In the genomic region with DNA sequence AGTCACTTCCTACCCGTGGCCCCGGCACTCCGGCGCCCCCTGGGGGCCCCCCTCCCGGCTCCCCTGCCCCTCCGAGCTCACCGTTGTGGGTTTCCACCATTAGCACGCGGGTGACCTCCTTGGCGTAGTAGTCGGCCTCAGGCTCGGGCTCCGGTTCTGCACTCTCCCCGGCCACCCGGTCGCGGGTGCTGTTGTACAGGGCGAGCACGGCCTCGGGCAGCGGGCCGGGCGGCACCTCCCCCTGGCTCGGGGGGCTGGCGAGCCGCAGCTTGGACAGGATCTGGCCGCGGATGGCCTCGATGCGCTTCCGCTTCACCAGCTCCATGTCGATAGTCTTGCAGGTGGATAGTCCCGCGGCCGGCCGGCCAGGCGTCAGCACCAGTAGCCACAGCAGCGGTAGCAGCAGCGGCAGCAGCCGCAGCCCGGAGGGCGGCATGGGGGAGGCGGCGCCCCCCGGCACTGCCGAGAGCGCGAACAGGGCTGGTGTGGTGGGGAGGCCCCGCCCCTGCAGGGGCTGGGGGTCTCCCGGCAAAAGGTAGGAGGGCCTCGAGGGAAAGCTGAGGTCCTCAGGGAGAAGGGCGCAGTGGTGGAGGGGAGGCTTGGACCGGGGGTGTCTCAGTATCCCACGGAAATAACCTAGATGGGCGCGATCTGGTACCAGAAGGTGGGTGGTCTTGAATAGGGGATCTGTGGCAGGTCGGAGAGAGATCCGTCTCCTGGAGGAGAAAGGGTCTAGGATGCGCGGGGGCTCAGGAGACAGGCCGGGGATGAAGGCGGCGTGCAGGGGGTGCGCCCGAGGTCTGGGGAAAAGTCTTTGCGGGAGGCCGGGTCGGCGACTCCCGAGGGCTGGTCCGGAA, we compare ENCODE assay signal across 8 cellular contexts. TPM values are rescaled to one million over a fixed set of nuclear protein-coding genes. Genes with fewer than 3 reads are reported as not detected.
DNase-seq lines count a peak whose midpoint lies in the region; TF ChIP-seq lines count a peak whose summit lies in the region.

No MANE protein-coding gene starts in this region.

- H3K27ac ChIP-seq in muscle layer of colon (ENCODE audit: low read depth, low read length), result peak overlapping the region; percentile 65

- H3K9ac ChIP-seq in muscle layer of colon (ENCODE audit: low read length), result peak overlapping the region; percentile 57

- H3K27me3 ChIP-seq in muscle layer of colon (ENCODE audit: control insufficient read depth in 1 of 2, insufficient read depth in 2 of 2, low read length in 2 of 2), result no peaks in the 10 kb centered on the region

- H3K36me3 ChIP-seq in muscle layer of colon (ENCODE audit: insufficient read depth, low read length), result peaks cover 4% of the 10 kb centered on the region

- H3K4me3 ChIP-seq in epithelial cell of esophagus (ENCODE audit: low read length), result peak overlapping the region; percentile 75
- H3K4me3 ChIP-seq in muscle layer of colon (ENCODE audit: low read depth in 1 of 2, low read length in 2 of 2), result peak overlapping the region; percentile 67 to 85

- H3K9me3 ChIP-seq in muscle layer of colon (ENCODE audit: low read length), result no peaks in the 10 kb centered on the region

- H3K4me1 ChIP-seq in muscle layer of colon (ENCODE audit: insufficient read depth, low read length), result peaks cover 19% of the 10 kb centered on the region

- DNase-seq in NCI-H2196 (lab: John Stamatoyannopoulos, UW; ENCODE audit: unreplicated experiment), result peak; percentile 12
- DNase-seq in NCI-H2196 treated with DMSO at 0.1 percent for 48 hours (lab: John Stamatoyannopoulos, UW; ENCODE audit: unreplicated experiment), result no peak
- peak; percentile 45 for DNase-seq in NCI-H460 (ENCODE audit: extremely low read depth, low read depth)
- peak in 2 of 3 experiments; percentile 53 to 58 for DNase-seq in activated CD8-positive, alpha-beta memory T cell treated with anti-CD3 and anti-CD28 coated beads for 48 hours (ENCODE audit: low read depth in 2 of 3, low spot score in 2 of 3)
- peak; percentile 62 for DNase-seq in epithelial cell of esophagus (ENCODE audit: low read depth)
- peak; percentile 53 to 60 for DNase-seq in stimulated activated CD8-positive, alpha-beta memory T cell treated with anti-CD3 and anti-CD28 coated beads, Interleukin-7, amount 100 ng/mL, for 48 hours (ENCODE audit: extremely low read depth in 1 of 2, low read depth in 1 of 2)
- no peak for DNase-seq in NCI-H1436 treated with DMSO at 0.1 percent for 48 hours (lab: John Stamatoyannopoulos, UW)

- peak; percentile 39 for TF ChIP-seq CTCF in epithelial cell of esophagus (IDR thresholded peaks at IDR 0.05; ENCODE audit: insufficient read depth, low read depth, low read length, missing control alignments)

RNA-seq across cellular contexts. Expression of a gene that starts 0.9 kb away (rescaled TPM):
- 4.8 and 9.4 TPM in 2 replicates for total RNA-seq in NCI-H460 (2014; rRNA removed; shearing (Covaris generic))
- polyA plus RNA-seq in NCI-H460 (2014; cell fraction: nucleus; rRNA removed), result 5.4 and 5.7 TPM in 2 replicates

RNA-seq across cellular contexts. Expression of a gene that starts 11.1 kb away (rescaled TPM):
- 3.1 and 3.9 TPM in 2 replicates for total RNA-seq in NCI-H460 (2014; rRNA removed; shearing (Covaris generic))
- 3.2 and 4.1 TPM in 2 replicates for polyA plus RNA-seq in NCI-H460 (2014; cell fraction: nucleus; rRNA removed)

RNA-seq across cellular contexts. Expression of a gene that starts 23.5 kb away (rescaled TPM):
- 1.8 and 1.9 TPM in 2 replicates for total RNA-seq in NCI-H460 (2014; rRNA removed; shearing (Covaris generic))
- 0.68 and 5.1 TPM in 2 replicates for polyA plus RNA-seq in NCI-H460 (2014; cell fraction: nucleus; rRNA removed)

RNA-seq across cellular contexts. Expression of a gene that starts 42.9 kb away (rescaled TPM):
- 7.3 and 9.1 TPM in 2 replicates for total RNA-seq in NCI-H460 (2014; rRNA removed; shearing (Covaris generic))
- 3.4 and 8.0 TPM in 2 replicates for polyA plus RNA-seq in NCI-H460 (2014; cell fraction: nucleus; rRNA removed)

RNA-seq across cellular contexts. Expression of a gene that starts 44.3 kb away (rescaled TPM):
- 16.5 and 23.5 TPM in 2 replicates for total RNA-seq in NCI-H460 (2014; rRNA removed; shearing (Covaris generic))
- 43.6 and 67.6 TPM in 2 replicates for polyA plus RNA-seq in NCI-H460 (2014; cell fraction: nucleus; rRNA removed)

Comparison
In these comparisons a context has a peak if more than half of its experiments do, and no peak if none do; other contexts are left out.
1. DNase-seq: peak in NCI-H2196 (single experiment), NCI-H460 (single experiment), activated CD8-positive, alpha-beta memory T cell treated with anti-CD3 and anti-CD28 coated beads for 48 hours (2 of 3), epithelial cell of esophagus (single experiment) and stimulated activated CD8-positive, alpha-beta memory T cell treated with anti-CD3 and anti-CD28 coated beads, Interleukin-7, amount 100 ng/mL, for 48 hours (2 of 2); none in NCI-H2196 treated with DMSO at 0.1 percent for 48 hours (single experiment) and NCI-H1436 treated with DMSO at 0.1 percent for 48 hours (single experiment).